5 cellular contexts compared by ENCODE assay signal in genomic region chr2:202514732-202515131, GRCh38.
"Had no signal": no experiment of that assay in that cellular context is flagged by ENCODE, and none has a peak within 500 bp of the region (broad histone marks: within the 10 kb centered on the region; RNA-seq: fewer than 3 reads in every experiment).

No MANE protein-coding gene starts in this region.

- H2AFZ ChIP-seq: GM23338 had no signal

- H3K27ac Mint-ChIP-seq: GM23338, H9 had no signal

- H3K4me1 Mint-ChIP-seq: H9 had no signal

- H3K9me3 Mint-ChIP-seq: GM23338, H9 had no signal

- ATAC-seq: GM23338, K562 had no signal

- DNase-seq: H9, HCEC 1CT, IMR-90 had no signal

- H3K4me2 ChIP-seq: GM23338 had no signal

- H3K4me3 ChIP-seq: GM23338, K562 had no signal

- H3K4me3 Mint-ChIP-seq: GM23338, H9 had no signal
